10 cellular contexts compared by ENCODE assay signal in the genomic region with DNA sequence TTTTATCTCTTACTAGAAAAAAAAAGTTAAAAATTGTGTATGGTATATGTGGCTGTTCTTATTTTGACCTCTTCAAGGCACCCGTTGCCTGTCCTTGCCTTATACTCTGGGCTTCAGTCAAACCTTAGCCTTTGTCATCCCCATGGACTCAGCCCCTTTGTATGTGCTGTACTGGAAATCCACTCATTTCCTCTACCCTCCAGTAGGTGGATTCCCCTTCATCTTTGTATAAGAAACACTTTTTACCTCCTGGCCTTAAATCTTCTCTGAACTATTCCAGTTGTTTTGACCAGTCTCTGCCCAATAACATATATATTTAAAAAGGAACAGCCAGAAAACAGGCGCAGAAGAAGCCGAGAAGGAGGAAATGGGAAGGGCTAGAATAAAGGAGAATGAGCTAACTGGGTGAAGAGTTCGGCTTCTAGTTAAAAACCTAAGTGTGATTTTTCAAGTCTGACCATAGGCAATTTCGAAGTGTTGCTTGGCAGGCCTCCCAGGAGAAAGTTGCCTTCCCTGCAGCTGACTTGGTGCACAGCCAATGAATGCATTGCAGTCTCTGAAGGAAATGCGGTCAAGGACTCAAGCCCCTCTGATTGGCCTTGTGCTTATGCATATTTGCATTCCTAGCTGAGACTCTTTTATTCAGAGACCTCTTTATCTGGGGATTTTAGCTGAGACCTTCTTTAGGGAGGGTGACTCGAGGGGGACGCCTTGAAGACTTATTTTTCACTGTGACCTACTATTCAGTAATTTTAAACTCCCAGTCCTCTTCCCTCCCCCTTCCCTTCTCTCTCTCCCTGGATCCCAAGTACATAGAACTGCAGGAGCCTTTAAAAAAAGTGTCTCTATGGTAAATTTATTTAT.
A peak's percentile ranks its signal among the peaks of the same experiment; 100 is the strongest.
DNase-seq lines count a peak whose midpoint lies in the region; ATAC-seq and TF ChIP-seq lines count a peak whose summit lies in the region.
"Had no signal": no experiment of that assay in that cellular context is flagged by ENCODE, and none has a peak within 500 bp of the region (broad histone marks: within the 10 kb centered on the region; RNA-seq: fewer than 3 reads in every experiment).

No MANE protein-coding gene starts in this region.

- TF ChIP-seq CTCF in astrocyte of the cerebellum (IDR thresholded peaks at IDR 0.05; ENCODE audit: low read depth, low read length, missing control alignments), result peak; percentile 41
- no peak for TF ChIP-seq CTCF in GM20000 (IDR thresholded peaks at IDR 0.05; ENCODE audit: extremely low read depth, missing control alignments)

- H3K4me2 ChIP-seq in skeletal muscle satellite cell (ENCODE audit: low read length), result peak overlapping the region; percentile 31

- no peak overlapping the region for H3K4me3 ChIP-seq in astrocyte of the cerebellum (ENCODE audit: low read depth, low read length)
- H3K4me3 ChIP-seq in skeletal muscle satellite cell (ENCODE audit: low read length), result no peak overlapping the region

- in situ Hi-C loops in astrocyte of the cerebellum (cut with HindIII; ENCODE audit: low sequenced_read_pairs), result no loop called here

- ATAC-seq in GM21529 (IDR thresholded peaks at IDR 0.05; ENCODE audit: unreplicated experiment), result no peak

- DNase-seq in H4 (ENCODE audit: low spot score) (peak; percentile 45), astrocyte of the cerebellum (ENCODE audit: low read depth) (peak; percentile 95), iris pigment epithelial cell (ENCODE audit: low read depth) (peak; percentile 95), NCI-H748 (lab: John Stamatoyannopoulos, UW; ENCODE audit: unreplicated experiment) (no peak), GM20000 (ENCODE audit: low spot score) (no peak)
- no peak for DNase-seq in central memory CD4-positive, alpha-beta T cell
- DNase-seq: DND-41, SIG-M5 had no signal

- H3K27me3 ChIP-seq in skeletal muscle satellite cell (ENCODE audit: control insufficient read depth, insufficient read depth, low read length), result no peaks in the 10 kb centered on the region

- no peak overlapping the region for H3K9ac ChIP-seq in skeletal muscle satellite cell (ENCODE audit: low read depth, low read length)

- H3K4me1 ChIP-seq in skeletal muscle satellite cell (ENCODE audit: control insufficient read depth, insufficient read depth, low read length), result peaks cover 7% of the 10 kb centered on the region

- no peaks in the 10 kb centered on the region for H3K9me3 ChIP-seq in skeletal muscle satellite cell (replicated peaks; ENCODE audit: low read length)

- no peaks in the 10 kb centered on the region for H3K36me3 ChIP-seq in skeletal muscle satellite cell (ENCODE audit: insufficient read depth, low read length)

Comparison
In these comparisons a context has a peak if more than half of its experiments do, and no peak if none do; other contexts are left out.
1. DNase-seq: peak in H4 (single experiment), astrocyte of the cerebellum (single experiment) and iris pigment epithelial cell (single experiment); none in NCI-H748 (single experiment), central memory CD4-positive, alpha-beta T cell (single experiment) and GM20000 (single experiment).